In the genomic region with DNA sequence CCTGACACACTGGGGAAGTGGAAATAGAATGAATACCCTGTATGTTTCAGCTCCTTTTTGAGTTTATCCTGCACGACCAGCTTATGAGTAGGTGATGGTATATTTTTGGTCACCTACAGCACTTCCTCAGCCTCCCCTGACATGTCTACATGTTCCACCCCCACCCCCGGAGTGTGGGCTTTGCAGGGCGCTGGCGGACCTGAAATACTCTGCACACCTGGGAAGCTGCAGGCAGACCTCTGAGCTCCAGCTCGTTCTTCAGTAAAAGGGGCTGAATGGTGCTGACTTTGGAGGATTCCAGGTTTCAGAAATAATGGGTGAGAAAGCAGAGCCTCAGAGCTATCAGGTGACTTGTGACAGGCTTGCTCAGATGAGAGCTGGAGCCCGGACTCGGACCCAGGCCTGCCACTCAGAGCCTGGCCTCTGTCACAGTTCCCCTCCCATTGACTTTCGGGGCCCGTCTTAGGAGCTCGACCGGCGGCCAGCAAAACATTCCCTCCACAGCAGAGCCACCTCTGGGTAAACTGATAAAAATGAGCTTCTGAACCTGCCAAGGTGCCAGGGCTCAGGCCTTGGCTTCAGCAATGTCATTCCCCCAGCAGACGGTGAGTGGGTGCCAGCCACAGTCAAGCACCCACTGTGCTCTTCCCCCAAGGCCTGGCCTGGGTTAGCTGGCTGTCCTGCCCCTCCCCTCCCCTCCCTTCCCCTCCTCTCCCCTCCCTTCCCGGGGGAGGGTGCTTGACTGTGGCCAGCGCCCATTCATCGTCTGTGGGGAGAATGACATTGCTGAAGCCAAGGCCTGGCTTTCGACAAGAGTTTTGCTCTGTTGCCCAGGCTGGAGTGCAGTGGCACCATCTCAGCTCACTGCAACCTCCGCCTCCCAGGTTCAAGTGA, we compare ENCODE assay signal across 16 cellular contexts. TPM values are rescaled to one million over a fixed set of nuclear protein-coding genes. Genes with fewer than 3 reads are reported as not detected.
DNase-seq lines count a peak whose midpoint lies in the region; ATAC-seq and TF ChIP-seq lines count a peak whose summit lies in the region.
"Had no signal": no experiment of that assay in that cellular context is flagged by ENCODE, and none has a peak within 500 bp of the region (broad histone marks: within the 10 kb centered on the region; RNA-seq: fewer than 3 reads in every experiment).

No MANE protein-coding gene starts in this region.

- H3K36me3 ChIP-seq in NT2/D1 (ENCODE audit: insufficient read depth, insufficient read length, low read length) (no peaks in the 10 kb centered on the region), left ventricle myocardium inferior (no peaks in the 10 kb centered on the region), gastrocnemius medialis (no peaks in the 10 kb centered on the region)

- H3K27me3 ChIP-seq in NT2/D1 (ENCODE audit: insufficient read depth, insufficient read length): no peaks in the 10 kb centered on the region
- no peaks in the 10 kb centered on the region for H3K27me3 ChIP-seq in left ventricle myocardium inferior (ENCODE audit: low read depth)
- no peaks in the 10 kb centered on the region for H3K27me3 ChIP-seq in gastrocnemius medialis
- H3K27me3 ChIP-seq: gastroesophageal sphincter had no signal

- H3K9me3 ChIP-seq in NT2/D1 (ENCODE audit: insufficient read depth, low read length) (no peaks in the 10 kb centered on the region), left ventricle myocardium inferior (replicated peaks) (no peaks in the 10 kb centered on the region), gastrocnemius medialis (no peaks in the 10 kb centered on the region)
- H3K9me3 ChIP-seq: gastroesophageal sphincter had no signal

- intact Hi-C loops in left ventricle myocardium inferior (cut with micrococcal nuclease): no loop called here
- intact Hi-C loops in gastrocnemius medialis (cut with DNase I; ENCODE audit: low total_unique reads): no loop called here

- H3K27ac ChIP-seq in left ventricle myocardium inferior (replicated peaks): peak overlapping the region; percentile 87
- peak overlapping the region in 3 of 4 donors; percentile 74 to 79 (median 75) for H3K27ac ChIP-seq in gastrocnemius medialis
- H3K27ac ChIP-seq: gastroesophageal sphincter had no signal

- no peak overlapping the region for H3K4me3 ChIP-seq in NT2/D1 (ENCODE audit: insufficient read length, low read depth)
- H3K4me3 ChIP-seq in left ventricle myocardium inferior: no peak overlapping the region
- no peak overlapping the region for H3K4me3 ChIP-seq in gastrocnemius medialis
- H3K4me3 ChIP-seq in foreskin fibroblast (ENCODE audit: low read depth in 1 of 2, low read length in 2 of 2): no peak overlapping the region
- H3K4me3 ChIP-seq: gastroesophageal sphincter, smooth muscle cell had no signal

- ATAC-seq in gastrocnemius medialis: no peak
- ATAC-seq: gastroesophageal sphincter had no signal

- TF ChIP-seq CTCF in left ventricle myocardium inferior (IDR thresholded peaks at IDR 0.05; ENCODE audit: borderline replicate concordance) (no peak), gastrocnemius medialis (IDR thresholded peaks at IDR 0.05 in 4 of 5, conservative IDR thresholded peaks at IDR 0.05 in 1 of 5) (no peak), foreskin fibroblast (IDR thresholded peaks at IDR 0.05; ENCODE audit: low read depth, low read length) (no peak)

- peak; percentile 25 for DNase-seq in COLO668 (lab: John Stamatoyannopoulos, UW; ENCODE audit: unreplicated experiment)
- no peak for DNase-seq in NT2/D1 (ENCODE audit: low read depth, low spot score)
- DNase-seq in left ventricle myocardium inferior: peak; percentile 58
- DNase-seq in gastrocnemius medialis: no peak
- DNase-seq in activated effector memory CD4-positive, alpha-beta T cell treated with Interleukin-2 at 50 U/mL for 16 hours: no peak
- DNase-seq in stimulated activated CD4-positive, alpha-beta T cell treated with anti-CD3 and anti-CD28 coated beads, Interleukin-2, amount 100 ng/mL, for 48 hours: no peak
- DNase-seq in hypothalamus (lab: John Stamatoyannopoulos, UW): no peak
- DNase-seq in foreskin fibroblast: no peak
- DNase-seq: activated B cell treated with CpG ODN at 0.5 μM for 24 hours; activated naive CD8-positive, alpha-beta T cell treated with anti-CD3 and anti-CD28 coated beads, Interleukin-2, amount 10 ng/mL, durations not matched to agents 7 days and 5 days; HCEC 1CT; naive B cell; NCI-H1694 treated with DMSO at 0.1 percent for 48 hours; NCI-H446 had no signal

- H3K4me1 ChIP-seq in NT2/D1 (ENCODE audit: insufficient read depth, insufficient read length): peaks cover 9% of the 10 kb centered on the region
- peaks cover 33% of the 10 kb centered on the region for H3K4me1 ChIP-seq in left ventricle myocardium inferior
- H3K4me1 ChIP-seq in gastrocnemius medialis: peaks cover 13 to 23% of the 10 kb centered on the region in 2 donors

- in situ Hi-C loops in gastrocnemius medialis (cut with MboI; ENCODE audit: low sequenced_read_pairs in 4 of 4): no loop called here

- TF ChIP-seq POLR2A in gastrocnemius medialis (IDR thresholded peaks at IDR 0.05): no peak

- H3K9ac ChIP-seq in NT2/D1 (ENCODE audit: insufficient read length, low read depth): peak overlapping the region; percentile 45

RNA-seq across cellular contexts. Expression of gene DOP1B, which starts 30.1 kb away (rescaled TPM):
- 13.6 TPM for total RNA-seq in left ventricle myocardium inferior
- 10 to 100 TPM; 10.4 to 16.5 (median 13.5) TPM for total RNA-seq in gastrocnemius medialis

RNA-seq across cellular contexts. Expression of gene CBR3, which starts 51.9 kb away (rescaled TPM):
- total RNA-seq in left ventricle myocardium inferior (2.0 TPM), gastrocnemius medialis (1 to 10 TPM in 3 of 4 donors, under 1 TPM in 1; 0.80 to 2.9 (median 1.8) TPM)

Comparison
In these comparisons a context has a peak if more than half of its experiments do, and no peak if none do; other contexts are left out.
1. DNase-seq: peak in COLO668 (single experiment) and left ventricle myocardium inferior (single experiment); none in NT2/D1 (single experiment), gastrocnemius medialis (0 of 2), activated effector memory CD4-positive, alpha-beta T cell treated with Interleukin-2 at 50 U/mL for 16 hours (single experiment), stimulated activated CD4-positive, alpha-beta T cell treated with anti-CD3 and anti-CD28 coated beads, Interleukin-2, amount 100 ng/mL, for 48 hours (0 of 2), hypothalamus (0 of 51) and foreskin fibroblast (0 of 2).